Comparison of ENCODE assay signal across 23 cellular contexts in the genomic region with DNA sequence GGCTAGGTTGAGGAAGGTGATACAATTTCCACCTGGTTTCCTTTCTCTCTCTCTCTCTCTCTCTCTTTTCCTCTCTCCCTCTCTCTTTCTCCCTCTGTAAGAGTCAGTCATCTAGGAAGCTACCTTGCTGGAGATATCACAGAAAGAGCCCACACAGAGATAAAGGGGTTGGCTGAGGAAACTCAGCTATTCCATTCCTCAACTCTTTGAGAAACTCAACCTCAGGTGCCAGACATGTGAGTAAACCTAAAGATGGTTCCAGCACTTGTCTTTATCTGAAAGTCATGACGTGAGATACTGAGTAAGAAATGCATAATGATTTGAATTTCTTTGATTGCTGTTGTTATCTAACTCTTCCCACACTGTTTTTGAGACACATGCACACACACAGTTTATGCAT.
"Had no signal": no experiment of that assay in that cellular context is flagged by ENCODE, and none has a peak within 500 bp of the region (broad histone marks: within the 10 kb centered on the region; RNA-seq: fewer than 3 reads in every experiment).

No MANE protein-coding gene starts in this region.

- H3K27me3 ChIP-seq: hepatocyte, pancreas, suprapubic skin, tibial artery, uterus had no signal

- H3K36me3 ChIP-seq: left ventricle myocardium inferior, pancreas, prostate gland, suprapubic skin, thoracic aorta, tibial artery, uterus had no signal

- H3K9me3 ChIP-seq: pancreas, prostate gland, suprapubic skin, thoracic aorta, tibial artery had no signal

- H3K79me2 ChIP-seq: hepatocyte had no signal

- H3K4me1 ChIP-seq: left ventricle myocardium inferior, pancreas, prostate gland, suprapubic skin, tibial artery, uterus had no signal

- H3K27ac ChIP-seq: hepatocyte, left ventricle myocardium inferior, pancreas, prostate gland, skin epidermis, suprapubic skin, thoracic aorta, tibial artery, uterus had no signal

- H3K4me3 ChIP-seq: hepatocyte, left ventricle myocardium inferior, lung, pancreas, prostate gland, skin epidermis, suprapubic skin, thoracic aorta, tibial artery, uterus had no signal

- DNase-seq: islet precursor cell; left ventricle myocardium inferior; naive thymus-derived CD8-positive, alpha-beta T cell; nucleus accumbens; pancreas; posterior cingulate gyrus; retina; right cardiac atrium; stimulated activated CD4-positive, alpha-beta T cell treated with anti-CD3 and anti-CD28 coated beads, Interleukin-12 subunit alpha, Interleukin-12 subunit beta, amount 100 ng/mL, for 4 hours; stimulated activated CD4-positive, alpha-beta T cell treated with anti-CD3 and anti-CD28 coated beads, Interleukin-15, amount 100 ng/mL, for 24 hours; stimulated activated CD4-positive, alpha-beta T cell treated with anti-CD3 and anti-CD28 coated beads, Interleukin-2, amount 100 ng/mL, for 24 hours; stimulated activated CD4-positive, alpha-beta T cell treated with anti-CD3 and anti-CD28 coated beads, Interleukin-4, amount 100 ng/mL, for 24 hours; stimulated activated naive CD4-positive, alpha-beta T cell; tibial artery; uterus had no signal

- ATAC-seq: naive thymus-derived CD8-positive, alpha-beta T cell; pancreas; right cardiac atrium; sciatic nerve; stimulated activated effector memory CD8-positive, alpha-beta T cell treated with anti-CD3 and anti-CD28 coated beads, Interleukin-12 subunit alpha, Interleukin-12 subunit beta, amount 100 ng/mL, for 72 hours had no signal

- FAIRE-seq: pancreas had no signal

- H2AFZ ChIP-seq: hepatocyte had no signal

- H3K4me2 ChIP-seq: hepatocyte had no signal
